In genomic region chr1:90717665-90718410, GRCh38 we compare ENCODE assay signal across 8 cellular contexts. TPM values are rescaled to one million over a fixed set of nuclear protein-coding genes. Genes with fewer than 3 reads are reported as not detected.
A peak's percentile ranks its signal among the peaks of the same experiment; 100 is the strongest.
DNase-seq lines count a peak whose midpoint lies in the region; ATAC-seq and TF ChIP-seq lines count a peak whose summit lies in the region.

No MANE protein-coding gene starts in this region.

- CTCF ChIA-PET in AG04450 (lab: Charles Lee) = interaction anchor here (1.8 kb wide), 1 partner anchor 247 kb away, joined by 5 read pairs; no protein-coding TSS in a partner anchor
- CTCF ChIA-PET in HEK293 (lab: Yijun Ruan, JAX) = interaction anchor here (0.6 kb wide), 1 partner anchor 48 kb away, joined by 3 read pairs; no protein-coding TSS in a partner anchor

- H3K4me1 ChIP-seq in HEK293 (ENCODE audit: control insufficient read depth, insufficient read depth, low read length) = peaks cover 3% of the 10 kb centered on the region; the same call in 1 of the 2 replicates
- peaks cover 13 to 51% (median 18%) of the 10 kb centered on the region in 4 donors for H3K4me1 ChIP-seq in upper lobe of left lung

- H3K9me3 ChIP-seq in AG04450 (ENCODE audit: control insufficient read depth, insufficient read depth, low read length) = peaks cover 17% of the 10 kb centered on the region; the same call in 1 of the 2 replicates
- H3K9me3 ChIP-seq in HEK293 (ENCODE audit: control insufficient read depth, insufficient read depth, low read depth, low read length) = no peaks in the 10 kb centered on the region
- H3K9me3 ChIP-seq in upper lobe of left lung = no peaks in the 10 kb centered on the region

- H3K9me3 Mint-ChIP-seq in activated naive CD8-positive, alpha-beta T cell treated with anti-CD3 and anti-CD28 coated beads, Interleukin-2, amount 10 ng/mL, durations not matched to agents 7 days and 5 days = peaks cover 3% of the 10 kb centered on the region

- TF ChIP-seq CTCF in AG04450 (IDR thresholded peaks at IDR 0.05; ENCODE audit: low read depth, low read length) (no peak), HEK293 (tag by site-specific recombination; IDR thresholded peaks at IDR 0.05) (no peak), upper lobe of left lung (IDR thresholded peaks at IDR 0.05) (no peak)

- whole genome bisulfite sequencing in upper lobe of left lung, 2 donors = 1 to 8% methylated on average over 12 to 62 of the region's 94 CpGs

- peaks cover 22% of the 10 kb centered on the region for H3K4me1 Mint-ChIP-seq in activated naive CD8-positive, alpha-beta T cell treated with anti-CD3 and anti-CD28 coated beads, Interleukin-2, amount 10 ng/mL, durations not matched to agents 7 days and 5 days

- POLR2A ChIA-PET in AG04450 (lab: Yijun Ruan, JAX) (no interaction called here), HEK293 (lab: Yijun Ruan, JAX) (interaction anchor here (1.1 kb wide), 1 partner anchor 11 kb away, joined by 4 read pairs; no protein-coding TSS in a partner anchor)
- POLR2A ChIA-PET in activated naive CD8-positive, alpha-beta T cell treated with anti-CD3 and anti-CD28 coated beads, Interleukin-2, amount 10 ng/mL, durations not matched to agents 7 days and 5 days (lab: Charles Lee) = no interaction called here

- no peak for ATAC-seq in activated naive CD8-positive, alpha-beta T cell treated with anti-CD3 and anti-CD28 coated beads, Interleukin-2, amount 10 ng/mL, durations not matched to agents 7 days and 5 days (ENCODE audit: low read depth)
- ATAC-seq in upper lobe of left lung (ENCODE audit: low FRiP score in 2 of 2) (peak in 1 of 2 donors; percentile 80), GM21737 (IDR thresholded peaks at IDR 0.05; ENCODE audit: unreplicated experiment) (no peak), GM18870 (IDR thresholded peaks at IDR 0.05; ENCODE audit: unreplicated experiment) (no peak)

- H3K27me3 ChIP-seq in AG04450 (ENCODE audit: control insufficient read depth, insufficient read depth, low read length) = peaks cover 79% of the 10 kb centered on the region
- peaks cover 0 to 82% (median 42%) of the 10 kb centered on the region in 4 donors for H3K27me3 ChIP-seq in upper lobe of left lung

- peak overlapping the region; percentile 64 for H3K4me3 Mint-ChIP-seq in activated naive CD8-positive, alpha-beta T cell treated with anti-CD3 and anti-CD28 coated beads, Interleukin-2, amount 10 ng/mL, durations not matched to agents 7 days and 5 days

- no peak for DNase-seq in AG04450 (ENCODE audit: low read depth, low spot score)
- peak; percentile 49 for DNase-seq in activated naive CD8-positive, alpha-beta T cell treated with anti-CD3 and anti-CD28 coated beads, Interleukin-2, amount 10 ng/mL, durations not matched to agents 7 days and 5 days
- peak; percentile 73 for DNase-seq in left kidney (ENCODE audit: low read depth, low spot score)
- DNase-seq in upper lobe of left lung = peak in 1 of 2 donors; percentile 85
- no peak for DNase-seq in SKM-1 (lab: John Stamatoyannopoulos, UW; ENCODE audit: unreplicated experiment)

- TF ChIP-seq POLR2A in upper lobe of left lung (IDR thresholded peaks at IDR 0.05) = no peak

- no peaks in the 10 kb centered on the region for H3K36me3 ChIP-seq in HEK293 (ENCODE audit: control insufficient read depth in 2 of 2, insufficient read depth in 1 of 2, low read length in 2 of 2)
- no peaks in the 10 kb centered on the region for H3K36me3 ChIP-seq in upper lobe of left lung

- peak overlapping the region; percentile 83 for H3K27ac Mint-ChIP-seq in activated naive CD8-positive, alpha-beta T cell treated with anti-CD3 and anti-CD28 coated beads, Interleukin-2, amount 10 ng/mL, durations not matched to agents 7 days and 5 days

- H3K27me3 Mint-ChIP-seq in activated naive CD8-positive, alpha-beta T cell treated with anti-CD3 and anti-CD28 coated beads, Interleukin-2, amount 10 ng/mL, durations not matched to agents 7 days and 5 days = peaks cover 94% of the 10 kb centered on the region

- peak overlapping the region; percentile 43 for H3K4me3 ChIP-seq in AG04450 (ENCODE audit: low read depth, low read length)
- H3K4me3 ChIP-seq in HEK293 (ENCODE audit: low read depth, low read length) = peak overlapping the region; percentile 67
- H3K4me3 ChIP-seq in upper lobe of left lung = peak overlapping the region in 3 of 4 donors; percentile 27 to 39 (median 35)

- H3K27ac ChIP-seq in AG04450 (ENCODE audit: low read depth, low read length) = no peak overlapping the region
- peak overlapping the region; percentile 67; the same call in 1 of the 2 replicates for H3K27ac ChIP-seq in HEK293 (ENCODE audit: extremely low read depth, low read depth, low read length)
- H3K27ac ChIP-seq in upper lobe of left lung = no peak overlapping the region

- TF ChIP-seq EP300 in upper lobe of left lung (IDR thresholded peaks at IDR 0.05) = no peak

- H3K36me3 Mint-ChIP-seq in activated naive CD8-positive, alpha-beta T cell treated with anti-CD3 and anti-CD28 coated beads, Interleukin-2, amount 10 ng/mL, durations not matched to agents 7 days and 5 days = peaks cover 9% of the 10 kb centered on the region

TF ChIP-seq in HEK293, 187 proteins besides CTCF, POLR2A, EP300 and RAD21 (continues in another document):
- 0 out of 2 replicates have a peak, but pooled peaks have one; percentile 33 for TF ChIP-seq KLF16 (tag by site-specific recombination; IDR thresholded peaks at IDR 0.05)
- TF ChIP-seq ZNF280D (tag by site-specific recombination; IDR thresholded peaks at IDR 0.05) = 0 out of 2 replicates have a peak, but pooled peaks have one; percentile 31
- no peak for TF ChIP-seq RBAK (tag by site-specific recombination; IDR thresholded peaks at IDR 0.05)
- peak; percentile 39; the same call in 1 of the 2 replicates for TF ChIP-seq ZBTB48 (tag by site-specific recombination; IDR thresholded peaks at IDR 0.05)
- TF ChIP-seq BCL11B (tag by site-specific recombination; IDR thresholded peaks at IDR 0.05; ENCODE audit: low read depth) = no peak
- TF ChIP-seq ZBTB26 (tag by site-specific recombination; optimal IDR thresholded peaks at IDR 0.05) = peak; percentile 82
- 0 out of 2 replicates have a peak, but pooled peaks have one; percentile 46 for TF ChIP-seq PATZ1 (tag by site-specific recombination; IDR thresholded peaks at IDR 0.05)
- no peak for TF ChIP-seq ZIC2 (tag by site-specific recombination; IDR thresholded peaks at IDR 0.05)

RNA-seq across cellular contexts. Expression of gene BARHL2, which starts 0.7 kb away (rescaled TPM):
- not detected in 2 replicates for polyA plus RNA-seq in AG04450 (2011; rRNA removed)
- not detected in 2 replicates for polyA minus RNA-seq in AG04450 (2011; rRNA and poly(A)+ RNA removed)
- not detected for total RNA-seq in activated naive CD8-positive, alpha-beta T cell treated with anti-CD3 and anti-CD28 coated beads, Interleukin-2, amount 10 ng/mL, durations not matched to agents 7 days and 5 days
- total RNA-seq in upper lobe of left lung = not detected

Comparison
In these comparisons a context has a peak if more than half of its experiments do, and no peak if none do; other contexts are left out.
1. DNase-seq: peak in activated naive CD8-positive, alpha-beta T cell treated with anti-CD3 and anti-CD28 coated beads, Interleukin-2, amount 10 ng/mL, durations not matched to agents 7 days and 5 days (single experiment) and left kidney (single experiment); none in AG04450 (single experiment) and SKM-1 (single experiment).
2. Peak in every context shown above with its lines, with median percentiles within 50 percentile points of each other: H3K4me3 ChIP-seq.